ENCODE assay signal across 9 cellular contexts in the genomic region with DNA sequence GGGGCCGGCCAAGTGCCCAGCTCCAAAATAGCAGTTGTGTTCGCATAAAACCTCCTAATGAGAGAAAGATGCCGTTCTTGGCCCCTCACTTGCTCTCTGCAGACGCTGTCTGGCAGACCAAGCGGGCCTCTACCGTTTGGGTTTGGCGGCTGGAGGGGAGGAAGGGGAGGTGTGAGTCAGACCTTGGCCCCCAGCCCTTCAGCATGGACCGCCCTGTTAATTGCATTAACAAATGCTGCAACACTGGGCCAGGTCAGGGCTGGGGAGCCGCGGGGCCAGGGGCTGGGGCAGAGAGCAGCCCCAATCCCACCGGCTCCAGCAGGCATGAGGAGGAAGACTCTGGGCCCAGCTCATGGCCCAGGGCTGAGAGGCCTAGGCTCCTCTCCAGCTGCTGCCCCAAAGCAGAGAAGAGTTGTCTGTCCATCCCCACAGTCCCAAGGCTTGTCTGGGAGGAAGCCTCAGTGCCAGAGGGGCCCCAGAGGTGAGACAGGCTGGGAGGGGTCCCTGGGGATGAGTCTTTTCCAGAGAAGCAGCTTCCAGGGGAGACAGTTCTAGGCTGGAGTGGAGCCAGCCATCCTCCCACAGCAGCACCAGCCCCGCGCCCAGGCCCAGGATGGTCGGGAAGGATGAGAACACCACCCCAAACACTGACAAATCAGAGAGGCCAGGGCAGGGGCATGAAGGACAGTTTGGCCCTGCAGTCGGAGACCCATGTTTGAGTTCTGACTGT. TPM values are rescaled to one million over a fixed set of nuclear protein-coding genes. Genes with fewer than 3 reads are reported as not detected.
DNase-seq lines count a peak whose midpoint lies in the region; ATAC-seq and TF ChIP-seq lines count a peak whose summit lies in the region.
"Had no signal": no experiment of that assay in that cellular context is flagged by ENCODE, and none has a peak within 500 bp of the region (broad histone marks: within the 10 kb centered on the region; RNA-seq: fewer than 3 reads in every experiment).

No MANE protein-coding gene starts in this region.

- no peak for DNase-seq in RWPE1 (ENCODE audit: low spot score)
- DNase-seq in fibroblast of lung (ENCODE audit: low read depth in 2 of 2) = peak; percentile 84 to 85
- no peak for DNase-seq in T-helper 2 cell
- DNase-seq in CD14-positive monocyte (ENCODE audit: low spot score) = no peak
- DNase-seq: naive thymus-derived CD4-positive, alpha-beta T cell; T1000 had no signal

- no peaks in the 10 kb centered on the region for H3K36me3 Mint-ChIP-seq in CD14-positive monocyte
- H3K36me3 Mint-ChIP-seq: naive thymus-derived CD4-positive, alpha-beta T cell had no signal

- peak overlapping the region; percentile 68 for H3K4me2 ChIP-seq in fibroblast of lung (ENCODE audit: extremely low read depth, insufficient read depth, low read length)

- peaks cover 17% of the 10 kb centered on the region for H3K4me1 Mint-ChIP-seq in CD14-positive monocyte
- H3K4me1 Mint-ChIP-seq: naive thymus-derived CD4-positive, alpha-beta T cell had no signal

- H3K4me3 Mint-ChIP-seq in CD14-positive monocyte = no peak overlapping the region
- H3K4me3 Mint-ChIP-seq: naive thymus-derived CD4-positive, alpha-beta T cell had no signal

- intact Hi-C loops in CD14-positive monocyte (cut with micrococcal nuclease) = no loop called here

- H3K27ac ChIP-seq in RWPE1 (peak overlapping the region; percentile 53), fibroblast of lung (ENCODE audit: insufficient read depth, low read length) (peak overlapping the region; percentile 88), mucosa of rectum (ENCODE audit: low read depth in 2 of 2, low read length in 2 of 2) (peak overlapping the region; percentile 48 to 58), urinary bladder (ENCODE audit: low read depth) (peak overlapping the region; percentile 64)

- CTCF ChIA-PET in RWPE1 (lab: Yijun Ruan, JAX) = no interaction called here

- peaks cover 77% of the 10 kb centered on the region for H3K4me1 ChIP-seq in fibroblast of lung (ENCODE audit: control insufficient read depth, extremely low read depth, insufficient read depth, low read length)
- H3K4me1 ChIP-seq in mucosa of rectum (ENCODE audit: control insufficient read depth in 2 of 2, insufficient read depth in 2 of 2, low read length in 2 of 2) = peaks cover 11 to 16% of the 10 kb centered on the region in 2 donors
- H3K4me1 ChIP-seq in urinary bladder (ENCODE audit: insufficient read depth) = no peaks in the 10 kb centered on the region

- H3K27me3 ChIP-seq in fibroblast of lung (ENCODE audit: control insufficient read depth, insufficient read depth, low read length) (no peaks in the 10 kb centered on the region), mucosa of rectum (ENCODE audit: control insufficient read depth in 2 of 2, insufficient read depth in 2 of 2, low read length in 2 of 2) (no peaks in the 10 kb centered on the region)

- peaks cover 80% of the 10 kb centered on the region for H3K79me2 ChIP-seq in fibroblast of lung (ENCODE audit: control insufficient read depth, insufficient read depth, low read length)

- no peaks in the 10 kb centered on the region for H3K9me3 Mint-ChIP-seq in CD14-positive monocyte

- WGBS in urinary bladder = 46% methylated on average over 15 of the region's 15 CpGs

- H3K9ac ChIP-seq in fibroblast of lung (ENCODE audit: insufficient read depth, low read length) (peak overlapping the region; percentile 31), mucosa of rectum (ENCODE audit: low read depth in 1 of 2, low read length in 2 of 2) (no peak overlapping the region)

- H3K9me3 ChIP-seq in fibroblast of lung (ENCODE audit: control insufficient read depth, insufficient read depth, low read depth, low read length) = no peaks in the 10 kb centered on the region
- H3K9me3 ChIP-seq in mucosa of rectum (ENCODE audit: control insufficient read depth in 2 of 2, low read length in 2 of 2) = no peaks in the 10 kb centered on the region

- no peaks in the 10 kb centered on the region for H4K20me1 ChIP-seq in fibroblast of lung (ENCODE audit: control insufficient read depth, extremely low read depth, insufficient read depth, low read length)

- no peak overlapping the region for H2AFZ ChIP-seq in fibroblast of lung (ENCODE audit: low read length)

- no peak for ATAC-seq in GM21786 (IDR thresholded peaks at IDR 0.05; ENCODE audit: unreplicated experiment)
- ATAC-seq: naive thymus-derived CD4-positive, alpha-beta T cell had no signal

- peaks cover 0 to 3% (median 2%) of the 10 kb centered on the region in 3 donors for H3K27me3 Mint-ChIP-seq in CD14-positive monocyte (ENCODE audit: low read depth in 3 of 3)

- H3K27ac Mint-ChIP-seq in CD14-positive monocyte = no peak overlapping the region
- H3K27ac Mint-ChIP-seq: naive thymus-derived CD4-positive, alpha-beta T cell had no signal

- H3K4me3 ChIP-seq in fibroblast of lung (replicated peaks in 1 of 4; ENCODE audit: control extremely low read depth in 1 of 4, insufficient read depth in 1 of 4, low read depth in 3 of 4, low read length in 4 of 4) (peak overlapping the region in 1 of 4 experiments; percentile 26), mucosa of rectum (ENCODE audit: low read length in 2 of 2) (no peak overlapping the region), urinary bladder (ENCODE audit: low read depth, low read length) (no peak overlapping the region)

- TF ChIP-seq CTCF in RWPE1 (conservative IDR thresholded peaks at IDR 0.05; ENCODE audit: low read depth) (no peak), fibroblast of lung (conservative IDR thresholded peaks at IDR 0.05 in 1 of 2, IDR thresholded peaks at IDR 0.05 in 1 of 2; ENCODE audit: low read depth in 1 of 2, low read length in 2 of 2) (no peak), CD14-positive monocyte (IDR thresholded peaks at IDR 0.05) (no peak)

- POLR2A ChIA-PET in RWPE1 (lab: Yijun Ruan, JAX; ENCODE audit: low non-redundant PET) = interaction anchor here (0.6 kb wide), 1 partner anchor 9 kb away, joined by 5 read pairs; no protein-coding TSS in a partner anchor

- H3K36me3 ChIP-seq in fibroblast of lung (ENCODE audit: control insufficient read depth, insufficient read depth, low read length) (peaks cover 11% of the 10 kb centered on the region), mucosa of rectum (ENCODE audit: control insufficient read depth in 2 of 2, insufficient read depth in 2 of 2, low read length in 2 of 2) (no peaks in the 10 kb centered on the region), urinary bladder (ENCODE audit: insufficient read depth) (no peaks in the 10 kb centered on the region)

RNA-seq across cellular contexts. Expression of a gene that starts 16.9 kb away (rescaled TPM):
- total RNA-seq in fibroblast of lung (243 and 514 TPM in 2 replicates), urinary bladder (26.7 TPM)
- polyA plus RNA-seq in fibroblast of lung (108 and 112 TPM in 2 replicates), urinary bladder (6.8 TPM), CD14-positive monocyte (under 1 TPM; 0.04 to 0.11 TPM)
- 184 and 214 TPM in 2 replicates for polyA plus RNA-seq in fibroblast of lung (2012)
- polyA minus RNA-seq in fibroblast of lung (ENCODE audit: low replicate concordance) = 328 and 406 TPM in 2 replicates

Comparison
In these comparisons a context has a peak if more than half of its experiments do, and no peak if none do; other contexts are left out.
1. DNase-seq: peak in fibroblast of lung (2 of 2); none in RWPE1 (single experiment), T-helper 2 cell (0 of 5) and CD14-positive monocyte (single experiment).
2. RNA of a gene that starts 16.9 kb away (polyA plus RNA-seq): 108 to 214 TPM in fibroblast of lung; 6.8 TPM in urinary bladder (single experiment) and 0.04 to 0.11 TPM in CD14-positive monocyte; every median in the first group is over 10 times any median in the second.
3. Peak in every context shown above with its lines, with median percentiles within 50 percentile points of each other: H3K27ac ChIP-seq.